8 cellular contexts compared by ENCODE assay signal in the genomic region with DNA sequence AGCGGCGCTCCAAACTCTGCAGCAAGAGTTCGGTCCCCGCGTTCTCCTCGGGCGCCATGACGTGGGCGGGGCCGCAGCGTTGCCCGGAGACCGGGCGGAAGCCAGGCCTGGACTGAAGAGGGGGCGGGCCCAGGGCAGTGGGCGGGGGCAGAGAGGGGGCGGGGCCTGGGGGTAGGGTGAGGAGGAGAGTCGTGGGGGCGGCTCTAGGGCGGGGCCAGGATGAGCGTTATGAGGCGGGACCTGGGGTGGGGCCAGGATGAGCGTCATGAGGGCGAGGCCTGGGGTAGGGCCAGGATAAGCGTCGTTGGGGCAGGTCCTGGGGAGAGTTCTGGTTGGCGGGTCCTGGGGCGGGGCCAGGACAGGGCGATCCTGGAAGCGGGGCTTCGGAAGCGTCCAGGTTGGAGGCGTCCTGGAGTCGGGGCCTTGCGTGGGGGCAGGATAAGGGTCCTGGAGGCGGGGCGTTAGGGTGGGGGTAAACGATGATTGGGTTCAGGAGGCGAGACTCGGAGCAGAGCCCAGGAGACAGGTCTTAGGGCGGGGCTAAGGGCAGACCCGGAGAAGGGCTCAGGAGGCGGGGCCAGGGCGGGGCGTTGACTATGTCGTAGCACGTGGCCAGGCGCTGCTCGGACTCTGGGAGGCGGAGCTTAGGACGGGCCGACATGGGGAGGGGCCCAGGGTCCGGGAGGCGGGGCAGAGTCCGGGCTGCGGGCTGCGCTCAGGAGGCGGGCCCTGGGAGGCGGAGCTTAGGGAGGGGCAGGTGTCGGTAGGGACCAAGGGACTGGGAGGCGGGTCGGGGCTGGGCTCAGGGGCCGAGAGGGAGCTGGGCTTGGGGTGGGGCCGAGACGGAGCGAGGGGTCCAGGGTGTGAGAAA.
A peak's percentile ranks its signal among the peaks of the same experiment; 100 is the strongest.
DNase-seq lines count a peak whose midpoint lies in the region; ATAC-seq and TF ChIP-seq lines count a peak whose summit lies in the region.
"Not testable (repeated sequence)": the region's sequence is repeated elsewhere in the genome, so short reads cannot be mapped to it uniquely, and the experiment has no call there.

No MANE protein-coding gene starts in this region.

- peak overlapping the region; percentile 59 for H3K4me3 ChIP-seq in AG09309 (ENCODE audit: control insufficient read depth, low read depth, low read length)

- peak; percentile 74 for ATAC-seq in HG03520 (IDR thresholded peaks at IDR 0.05; ENCODE audit: unreplicated experiment)

- peak; percentile 56 for TF ChIP-seq POLR2A in GM19099 (IDR thresholded peaks at IDR 0.05; ENCODE audit: extremely low read depth, insufficient read length, low read depth)

- peak; percentile 87 for DNase-seq in AG09309 (ENCODE audit: low read depth)
- peak; percentile 98 to 99 for DNase-seq in NCI-H526 (lab: John Stamatoyannopoulos, UW)
- peak; percentile 99 for DNase-seq in activated CD4-positive, alpha-beta T cell treated with anti-CD3 and anti-CD28 coated beads for 48 hours
- peak; percentile 99 for DNase-seq in kidney glomerular epithelial cell (lab: John Stamatoyannopoulos, UW)
- DNase-seq in stimulated activated CD4-positive, alpha-beta T cell treated with anti-CD3 and anti-CD28 coated beads, Interleukin-15, amount 100 ng/mL, for 1 hour (ENCODE audit: low read depth in 1 of 2, low spot score in 1 of 2), result peak; percentile 98 to 99

- peak overlapping the region; percentile 81 for H3K27ac ChIP-seq in cingulate gyrus (ENCODE audit: low read depth, low read length)

- TF ChIP-seq CTCF in AG09309 (IDR thresholded peaks at IDR 0.05; ENCODE audit: control insufficient read depth, insufficient read depth, low read depth, low read length, missing control alignments), result not testable (repeated sequence)

Comparison
In these comparisons a context has a peak if more than half of its experiments do, and no peak if none do; other contexts are left out.
1. Peak in every context shown above with its lines: DNase-seq, ATAC-seq, H3K4me3 ChIP-seq and H3K27ac ChIP-seq.